In genomic region chr10:106251573-106251972, GRCh38 we compare ENCODE assay signal across 1 cellular context.
TF ChIP-seq lines count a peak whose summit lies in the region.

No MANE protein-coding gene starts in this region.

TF ChIP-seq in SK-N-SH treated with all-trans-retinoic acid at 6 μM for 48 hours, 23 proteins besides CTCF, POLR2A, EP300 and RAD21 (continued from another document):
- TF ChIP-seq CREB5 (CRISPR knock-in tag; IDR thresholded peaks at IDR 0.05; ENCODE audit: low read depth) (no peak), SNAI2 (CRISPR knock-in tag; IDR thresholded peaks at IDR 0.05) (no peak), ZC3H10 (CRISPR knock-in tag; IDR thresholded peaks at IDR 0.05) (no peak), PPARA (CRISPR knock-in tag; IDR thresholded peaks at IDR 0.05; ENCODE audit: borderline replicate concordance) (no peak)
